26 cellular contexts compared by ENCODE assay signal in genomic region chr2:1960761-1961160, GRCh38.
"Had no signal": no experiment of that assay in that cellular context is flagged by ENCODE, and none has a peak within 500 bp of the region (broad histone marks: within the 10 kb centered on the region; RNA-seq: fewer than 3 reads in every experiment).

No MANE protein-coding gene starts in this region.

- H3K36me3 Mint-ChIP-seq: naive thymus-derived CD4-positive, alpha-beta T cell; natural killer cell; neural progenitor cell; stimulated activated effector memory CD8-positive, alpha-beta T cell treated with anti-CD3 and anti-CD28 coated beads, Interleukin-12 subunit alpha, Interleukin-12 subunit beta, amount 100 ng/mL, for 72 hours; stimulated activated naive B cell treated with anti-CD40 and anti-IgM and Interleukin-4, amounts not matched to agents 10 μg/mL and 1 μg/mL and 100 μg/mL, for 72 hours; type B pancreatic cell had no signal

- H3K27ac ChIP-seq: neural progenitor cell, ovary, parathyroid adenoma, psoas muscle, stomach, tibial artery, transverse colon, vagina had no signal

- H3K27ac Mint-ChIP-seq: naive thymus-derived CD4-positive, alpha-beta T cell; natural killer cell; nephron; neural progenitor cell; progenitor cell of endocrine pancreas; stimulated activated effector memory CD8-positive, alpha-beta T cell treated with anti-CD3 and anti-CD28 coated beads, Interleukin-12 subunit alpha, Interleukin-12 subunit beta, amount 100 ng/mL, for 72 hours; stimulated activated naive B cell treated with anti-CD40 and anti-IgM and Interleukin-4, amounts not matched to agents 10 μg/mL and 1 μg/mL and 100 μg/mL, for 72 hours; stimulated activated naive CD8-positive, alpha-beta T cell treated with anti-CD3 and anti-CD28 coated beads, Interleukin-15, Interleukin-2, amounts not matched to agents 100 ng/mL and 50 ng/mL, for 24 hours; type B pancreatic cell had no signal

- FAIRE-seq: small intestine, urothelium cell line had no signal

- H3K4me3 ChIP-seq: neural progenitor cell, ovary, psoas muscle, stomach, tibial artery, transverse colon, vagina had no signal

- H2AFZ ChIP-seq: neural progenitor cell, parathyroid adenoma had no signal

- H3K4me2 ChIP-seq: neural progenitor cell had no signal

- H3K79me2 ChIP-seq: parathyroid adenoma had no signal

- H3K9me3 Mint-ChIP-seq: naive thymus-derived CD4-positive, alpha-beta T cell; natural killer cell; neural progenitor cell; stimulated activated effector memory CD8-positive, alpha-beta T cell treated with anti-CD3 and anti-CD28 coated beads, Interleukin-12 subunit alpha, Interleukin-12 subunit beta, amount 100 ng/mL, for 72 hours; stimulated activated naive CD8-positive, alpha-beta T cell treated with anti-CD3 and anti-CD28 coated beads, Interleukin-15, Interleukin-2, amounts not matched to agents 100 ng/mL and 50 ng/mL, for 24 hours; type B pancreatic cell had no signal

- H3K9ac ChIP-seq: neural progenitor cell, parathyroid adenoma had no signal

- ATAC-seq: naive thymus-derived CD4-positive, alpha-beta T cell; natural killer cell; psoas muscle; right cardiac atrium; sciatic nerve; stimulated activated effector memory CD8-positive, alpha-beta T cell treated with anti-CD3 and anti-CD28 coated beads, Interleukin-12 subunit alpha, Interleukin-12 subunit beta, amount 100 ng/mL, for 72 hours; stimulated activated naive B cell treated with anti-CD40 and anti-IgM and Interleukin-4, amounts not matched to agents 10 μg/mL and 1 μg/mL and 100 μg/mL, for 72 hours had no signal

- H3K4me1 ChIP-seq: neural progenitor cell, parathyroid adenoma, psoas muscle, stomach, tibial artery, vagina had no signal

- H3K27me3 ChIP-seq: neural progenitor cell, ovary, transverse colon, vagina had no signal

- H3K36me3 ChIP-seq: neural progenitor cell, ovary, stomach, tibial artery, transverse colon, vagina had no signal

- H3K9me3 ChIP-seq: ovary, psoas muscle, transverse colon, vagina had no signal

- DNase-seq: naive thymus-derived CD4-positive, alpha-beta T cell; natural killer cell; occipital lobe; ovary; psoas muscle; right cardiac atrium; small intestine; stimulated activated CD4-positive, alpha-beta T cell treated with anti-CD3 and anti-CD28 coated beads, Interleukin-15, amount 100 ng/mL, for 24 hours; stimulated activated CD4-positive, alpha-beta T cell treated with anti-CD3 and anti-CD28 coated beads, Interleukin-2, amount 100 ng/mL, for 24 hours; stimulated activated CD4-positive, alpha-beta T cell treated with anti-CD3 and anti-CD28 coated beads, Interleukin-2, amount 100 ng/mL, for 48 hours; stimulated activated CD4-positive, alpha-beta T cell treated with anti-CD3 and anti-CD28 coated beads, Interleukin-4, amount 100 ng/mL, for 24 hours; stimulated activated naive B cell treated with anti-CD40 and anti-IgM and Interleukin-4, amounts not matched to agents 10 μg/mL and 1 μg/mL and 100 μg/mL, for 72 hours; stimulated activated naive CD4-positive, alpha-beta T cell treated with Interleukin-2 at 50 U/mL for 16 hours; stomach; tibial artery; transverse colon had no signal

- H3K4me1 Mint-ChIP-seq: naive thymus-derived CD4-positive, alpha-beta T cell; nephron; neural progenitor cell; stimulated activated effector memory CD8-positive, alpha-beta T cell treated with anti-CD3 and anti-CD28 coated beads, Interleukin-12 subunit alpha, Interleukin-12 subunit beta, amount 100 ng/mL, for 72 hours; stimulated activated naive B cell treated with anti-CD40 and anti-IgM and Interleukin-4, amounts not matched to agents 10 μg/mL and 1 μg/mL and 100 μg/mL, for 72 hours had no signal

- H3K4me3 Mint-ChIP-seq: naive thymus-derived CD4-positive, alpha-beta T cell; natural killer cell; nephron; neural progenitor cell; stimulated activated effector memory CD8-positive, alpha-beta T cell treated with anti-CD3 and anti-CD28 coated beads, Interleukin-12 subunit alpha, Interleukin-12 subunit beta, amount 100 ng/mL, for 72 hours; stimulated activated naive B cell treated with anti-CD40 and anti-IgM and Interleukin-4, amounts not matched to agents 10 μg/mL and 1 μg/mL and 100 μg/mL, for 72 hours; stimulated activated naive CD8-positive, alpha-beta T cell treated with anti-CD3 and anti-CD28 coated beads, Interleukin-15, Interleukin-2, amounts not matched to agents 100 ng/mL and 50 ng/mL, for 24 hours; type B pancreatic cell had no signal
